ENCODE assay signal across 8 cellular contexts in the genomic region with DNA sequence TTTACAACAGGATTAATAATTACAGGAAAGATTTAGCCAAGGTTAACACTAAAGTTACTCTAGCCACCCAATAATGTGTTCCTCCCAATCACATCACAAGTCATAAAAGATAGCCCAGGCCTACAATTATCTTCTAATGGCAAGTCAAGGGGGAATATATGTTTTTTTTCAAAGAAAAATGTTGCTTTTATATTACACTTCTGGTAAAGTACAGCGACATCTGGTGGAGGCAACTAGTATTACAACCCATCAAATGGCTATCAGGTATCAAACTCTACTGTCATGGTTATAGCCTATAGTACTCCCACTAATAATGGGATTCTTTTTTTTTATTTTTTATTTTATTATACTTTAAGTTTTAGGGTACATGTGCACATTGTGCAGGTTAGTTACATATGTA.
A peak's percentile ranks its signal among the peaks of the same experiment; 100 is the strongest.
DNase-seq lines count a peak whose midpoint lies in the region; FAIRE-seq and TF ChIP-seq lines count a peak whose summit lies in the region.
"Had no signal": no experiment of that assay in that cellular context is flagged by ENCODE, and none has a peak within 500 bp of the region (broad histone marks: within the 10 kb centered on the region; RNA-seq: fewer than 3 reads in every experiment).

No MANE protein-coding gene starts in this region.

- H3K9ac ChIP-seq in MM.1S (ENCODE audit: low read length), result no peak overlapping the region
- no peak overlapping the region for H3K9ac ChIP-seq in neural progenitor cell

- DNase-seq in ELR (ENCODE audit: low read depth) (peak; percentile 42), MM.1S (no peak), cardiac fibroblast (ENCODE audit: low read depth in 2 of 2) (peak; percentile 10 to 56), neural progenitor cell (ENCODE audit: low spot score) (no peak), GM12892 (ENCODE audit: insufficient read length) (no peak), HuH-7 (ENCODE audit: low spot score) (no peak), HPDE6-E6E7 (ENCODE audit: extremely low spot score) (no peak)
- DNase-seq: activated naive CD4-positive, alpha-beta T cell had no signal

- H3K4me1 ChIP-seq in MM.1S (ENCODE audit: low read length) (no peaks in the 10 kb centered on the region), neural progenitor cell (no peaks in the 10 kb centered on the region)

- H3K27me3 ChIP-seq in MM.1S (replicated peaks; ENCODE audit: insufficient read depth, low read length), result no peaks in the 10 kb centered on the region
- H3K27me3 ChIP-seq in neural progenitor cell, result no peaks in the 10 kb centered on the region

- no peak overlapping the region for H2AFZ ChIP-seq in MM.1S (ENCODE audit: low read length)
- no peak overlapping the region for H2AFZ ChIP-seq in neural progenitor cell (replicated peaks)

- H4K20me1 ChIP-seq in MM.1S (ENCODE audit: insufficient read depth, low read length), result no peaks in the 10 kb centered on the region
- H4K20me1 ChIP-seq in neural progenitor cell (ENCODE audit: low read depth), result no peaks in the 10 kb centered on the region

- no peak overlapping the region for H3K27ac Mint-ChIP-seq in neural progenitor cell

- H3K79me2 ChIP-seq in MM.1S (ENCODE audit: low read length), result no peaks in the 10 kb centered on the region
- no peaks in the 10 kb centered on the region for H3K79me2 ChIP-seq in neural progenitor cell (ENCODE audit: low read depth)

- H3K4me1 Mint-ChIP-seq in neural progenitor cell, result no peaks in the 10 kb centered on the region

- H3K4me3 ChIP-seq in MM.1S (ENCODE audit: low read length) (no peak overlapping the region), cardiac fibroblast (replicated peaks in 1 of 2; ENCODE audit: low read depth in 2 of 2, low read length in 2 of 2) (no peak overlapping the region), neural progenitor cell (no peak overlapping the region)

- TF ChIP-seq CTCF in MM.1S (IDR thresholded peaks at IDR 0.05; ENCODE audit: low read length) (peak; percentile 42), cardiac fibroblast (IDR thresholded peaks at IDR 0.05; ENCODE audit: low read depth, low read length) (peak; percentile 64), neural progenitor cell (IDR thresholded peaks at IDR 0.05) (peak; percentile 53)

- no peaks in the 10 kb centered on the region for H3K9me2 ChIP-seq in MM.1S (replicated peaks; ENCODE audit: insufficient read depth, low read length)

- H3K27ac ChIP-seq in MM.1S (ENCODE audit: low read length), result no peak overlapping the region
- no peak overlapping the region for H3K27ac ChIP-seq in neural progenitor cell

- no peaks in the 10 kb centered on the region for H3F3A ChIP-seq in MM.1S (ENCODE audit: insufficient read depth, low read length)
- H3F3A ChIP-seq in neural progenitor cell (ENCODE audit: low read depth), result no peaks in the 10 kb centered on the region

- FAIRE-seq in GM12892 (lab: Jason Lieb, UNC), result no peak

- H3K4me3 Mint-ChIP-seq in neural progenitor cell, result no peak overlapping the region

- H3K9me3 ChIP-seq in MM.1S (replicated peaks; ENCODE audit: insufficient read depth, low read length) (no peaks in the 10 kb centered on the region), neural progenitor cell (ENCODE audit: low read depth) (no peaks in the 10 kb centered on the region)

- TF ChIP-seq POLR2A in GM12892 (IDR thresholded peaks at IDR 0.05; ENCODE audit: low read depth, low read length), result no peak

- no peaks in the 10 kb centered on the region for H3K27me3 Mint-ChIP-seq in neural progenitor cell (ENCODE audit: insufficient read depth, low read depth)

- H3K4me2 ChIP-seq in MM.1S (ENCODE audit: low read depth, low read length) (no peak overlapping the region), neural progenitor cell (no peak overlapping the region)

- peaks cover 31% of the 10 kb centered on the region for H3K36me3 Mint-ChIP-seq in neural progenitor cell

- H3K9me3 Mint-ChIP-seq in neural progenitor cell, result peaks cover 21% of the 10 kb centered on the region

- H3K36me3 ChIP-seq in MM.1S (replicated peaks; ENCODE audit: insufficient read depth, low read length) (no peaks in the 10 kb centered on the region), neural progenitor cell (no peaks in the 10 kb centered on the region)

Comparison
In these comparisons a context has a peak if more than half of its experiments do, and no peak if none do; other contexts are left out.
1. DNase-seq: peak in ELR (single experiment) and cardiac fibroblast (2 of 2); none in MM.1S (single experiment), neural progenitor cell (single experiment), GM12892 (single experiment), HuH-7 (single experiment) and HPDE6-E6E7 (single experiment).
2. Peak in every context shown above with its lines, with median percentiles within 50 percentile points of each other: CTCF ChIP-seq.